Comparison of ENCODE assay signal across 9 cellular contexts in genomic region chr6:69867075-69867911, GRCh38. TPM values are rescaled to one million over a fixed set of nuclear protein-coding genes. Genes with fewer than 3 reads are reported as not detected.
A peak's percentile ranks its signal among the peaks of the same experiment; 100 is the strongest.
DNase-seq lines count a peak whose midpoint lies in the region; ATAC-seq and TF ChIP-seq lines count a peak whose summit lies in the region.
"Had no signal": no experiment of that assay in that cellular context is flagged by ENCODE, and none has a peak within 500 bp of the region (broad histone marks: within the 10 kb centered on the region; RNA-seq: fewer than 3 reads in every experiment).

No MANE protein-coding gene starts in this region.

- H3K4me1 ChIP-seq in HUES6 (ENCODE audit: control insufficient read depth, insufficient read depth, low read length) (0 out of 2 replicates have a peak, but pooled peaks cover 3% of the 10 kb centered on the region), iPS-15b (ENCODE audit: control insufficient read depth, insufficient read depth, low read length) (no peaks in the 10 kb centered on the region), smooth muscle cell (ENCODE audit: low read depth) (peaks cover 3% of the 10 kb centered on the region)

- no peaks in the 10 kb centered on the region for H4K20me1 ChIP-seq in smooth muscle cell (ENCODE audit: low read depth)

- H3K27me3 ChIP-seq in HUES6 (ENCODE audit: control insufficient read depth, insufficient read depth, low read length) (peaks cover 56% of the 10 kb centered on the region), iPS-15b (ENCODE audit: control insufficient read depth, insufficient read depth, low read length) (peaks cover 50% of the 10 kb centered on the region), smooth muscle cell (ENCODE audit: low read depth) (no peaks in the 10 kb centered on the region)

- H3K9ac ChIP-seq in HUES6 (ENCODE audit: low read length) (peak overlapping the region; percentile 53), iPS-15b (ENCODE audit: low read depth, low read length) (no peak overlapping the region), smooth muscle cell (ENCODE audit: low read depth) (peak overlapping the region; percentile 51)

- DNase-seq in DMS53 (lab: John Stamatoyannopoulos, UW) (peak; percentile 86), SW480 (ENCODE audit: low spot score) (peak; percentile 33), anterior cingulate cortex (lab: John Stamatoyannopoulos, UW) (peak in 42 of 58 donors; percentile 6 to 71 (median 31)), smooth muscle cell (lab: John Stamatoyannopoulos, UW; ENCODE audit: unreplicated experiment) (peak; percentile 20), superior temporal gyrus (ENCODE audit: extremely low spot score) (no peak)

- no peaks in the 10 kb centered on the region for H3F3A ChIP-seq in smooth muscle cell (ENCODE audit: low read depth)

- H3K9me3 ChIP-seq in HUES6 (ENCODE audit: control insufficient read depth, insufficient read depth, low read depth, low read length) (no peaks in the 10 kb centered on the region), iPS-15b (ENCODE audit: control insufficient read depth, insufficient read depth, low read length) (no peaks in the 10 kb centered on the region), smooth muscle cell (replicated peaks; ENCODE audit: low read depth) (no peaks in the 10 kb centered on the region)

- H2AFZ ChIP-seq in smooth muscle cell (ENCODE audit: low read depth), result peak overlapping the region; percentile 41

- peak overlapping the region; percentile 93 for H3K4me2 ChIP-seq in smooth muscle cell

- 2% methylated on average over 61 of the region's 82 CpGs for WGBS in smooth muscle cell (ENCODE audit: low lambda C conversion rate)

- no peaks in the 10 kb centered on the region for H3K79me2 ChIP-seq in smooth muscle cell (ENCODE audit: low read depth)

- H3K36me3 ChIP-seq in HUES6 (ENCODE audit: control insufficient read depth, insufficient read depth, low read length) (no peaks in the 10 kb centered on the region), iPS-15b (ENCODE audit: control insufficient read depth, insufficient read depth, low read length) (no peaks in the 10 kb centered on the region), smooth muscle cell (ENCODE audit: low read depth) (no peaks in the 10 kb centered on the region)

- peak overlapping the region; percentile 69 for H3K4me3 ChIP-seq in HUES6 (ENCODE audit: low read depth, low read length)
- H3K4me3 ChIP-seq in iPS-15b (ENCODE audit: low read depth, low read length), result peak overlapping the region; percentile 60
- peak overlapping the region; percentile 70 for H3K4me3 ChIP-seq in smooth muscle cell

- peak; percentile 62 for ATAC-seq in GM21390 (IDR thresholded peaks at IDR 0.05; ENCODE audit: unreplicated experiment)

- no peak overlapping the region for H3K27ac ChIP-seq in HUES6 (ENCODE audit: low read depth, low read length)
- no peak overlapping the region for H3K27ac ChIP-seq in smooth muscle cell (ENCODE audit: low read depth)

- TF ChIP-seq CTCF in smooth muscle cell (IDR thresholded peaks at IDR 0.05; ENCODE audit: borderline replicate concordance, insufficient read depth, poor library complexity, severe bottlenecking), result peak; percentile 15

RNA-seq across cellular contexts. Expression of gene COL19A1, which starts 0.9 kb away (rescaled TPM):
- total RNA-seq in smooth muscle cell, result 1.6 and 1.8 TPM in 2 replicates
- polyA plus RNA-seq in smooth muscle cell, result 0.55 and 0.79 TPM in 2 replicates
- total RNA-seq: glomerular endothelial cell had no signal
